ENCODE assay signal across 21 cellular contexts in genomic region chr15:34360298-34360697, GRCh38. TPM values are rescaled to one million over a fixed set of nuclear protein-coding genes. Genes with fewer than 3 reads are reported as not detected.
DNase-seq lines count a peak whose midpoint lies in the region; ATAC-seq and TF ChIP-seq lines count a peak whose summit lies in the region.
"Had no signal": no experiment of that assay in that cellular context is flagged by ENCODE, and none has a peak within 500 bp of the region (broad histone marks: within the 10 kb centered on the region; RNA-seq: fewer than 3 reads in every experiment).

No MANE protein-coding gene starts in this region.

- intact Hi-C loops in natural killer cell (cut with micrococcal nuclease) = no loop called here

- peak overlapping the region; percentile 93 for H3K27ac Mint-ChIP-seq in type B pancreatic cell
- H3K27ac Mint-ChIP-seq in natural killer cell = peak overlapping the region in 1 of 2 donors; percentile 19
- H3K27ac Mint-ChIP-seq: activated naive CD4-positive, alpha-beta T cell treated with anti-CD3 and anti-CD28 coated beads, Interleukin-2, amount 50 U/mL, for 24 hours; brain; CD8-positive, alpha-beta T cell; nephron had no signal

- no peak overlapping the region for H3K27ac ChIP-seq in RWPE1
- H3K27ac ChIP-seq: thoracic aorta had no signal

- DNase-seq in SIG-M5 treated with dmso at 0.1 percent for 504 hours (lab: John Stamatoyannopoulos, UW; ENCODE audit: unreplicated experiment) (peak; percentile 41), SIG-M5 (lab: John Stamatoyannopoulos, UW) (no peak), RWPE1 (ENCODE audit: low spot score) (peak; percentile 72), islet precursor cell (peak; percentile 95), type B pancreatic cell (ENCODE audit: extremely low spot score, unreplicated experiment) (no peak), HCEC 1CT (no peak), COR-L47 (lab: John Stamatoyannopoulos, UW) (no peak), natural killer cell (no peak)
- DNase-seq: activated CD4-positive, alpha-beta T cell treated with anti-CD3 and anti-CD28 coated beads for 4 hours; CD8-positive, alpha-beta T cell; GF-D8; KG1; left ventricle myocardium superior; NCI-H1417 treated with DMSO at 0.1 percent for 48 hours; NCI-H226; SHP77; T1000 had no signal

- CTCF ChIA-PET in RWPE1 (lab: Yijun Ruan, JAX) = interaction anchor here (1.2 to 1.3 kb wide), 2 partner anchors 8 to 17 kb away, joined by 3 to 4 read pairs; partner anchors contain the start of genes NOP10 and NUTM1

- peak overlapping the region; percentile 77 for H3K4me3 Mint-ChIP-seq in type B pancreatic cell
- no peak overlapping the region for H3K4me3 Mint-ChIP-seq in natural killer cell
- H3K4me3 Mint-ChIP-seq: activated naive CD4-positive, alpha-beta T cell treated with anti-CD3 and anti-CD28 coated beads, Interleukin-2, amount 50 U/mL, for 24 hours; CD8-positive, alpha-beta T cell; nephron had no signal

- H3K4me1 Mint-ChIP-seq in type B pancreatic cell (ENCODE audit: unreplicated experiment) (peaks cover 20% of the 10 kb centered on the region), natural killer cell (peaks cover 0 to 5% of the 10 kb centered on the region in 2 donors)

- peaks cover 26% of the 10 kb centered on the region for H3K36me3 Mint-ChIP-seq in type B pancreatic cell
- H3K36me3 Mint-ChIP-seq in natural killer cell = no peaks in the 10 kb centered on the region

- ATAC-seq in natural killer cell = no peak
- ATAC-seq: CD8-positive, alpha-beta T cell; left ventricle myocardium superior had no signal

- POLR2A ChIA-PET in RWPE1 (lab: Yijun Ruan, JAX; ENCODE audit: low non-redundant PET) = no interaction called here

- TF ChIP-seq CTCF in RWPE1 (conservative IDR thresholded peaks at IDR 0.05; ENCODE audit: low read depth) (no peak), type B pancreatic cell (conservative IDR thresholded peaks at IDR 0.05) (no peak), natural killer cell (IDR thresholded peaks at IDR 0.05) (no peak)

- H3K27me3 Mint-ChIP-seq in type B pancreatic cell = no peaks in the 10 kb centered on the region
- H3K27me3 Mint-ChIP-seq in natural killer cell (ENCODE audit: low read depth in 2 of 2) = no peaks in the 10 kb centered on the region
- H3K27me3 Mint-ChIP-seq: activated naive CD4-positive, alpha-beta T cell treated with anti-CD3 and anti-CD28 coated beads, Interleukin-2, amount 50 U/mL, for 24 hours; brain had no signal

- H3K9me3 Mint-ChIP-seq in type B pancreatic cell = no peaks in the 10 kb centered on the region
- H3K9me3 Mint-ChIP-seq in natural killer cell = no peaks in the 10 kb centered on the region
- H3K9me3 Mint-ChIP-seq: activated naive CD4-positive, alpha-beta T cell treated with anti-CD3 and anti-CD28 coated beads, Interleukin-2, amount 50 U/mL, for 24 hours; brain; CD8-positive, alpha-beta T cell; nephron had no signal

RNA-seq across cellular contexts. Expression of gene LPCAT4, which starts 6.7 kb away (rescaled TPM):
- total RNA-seq in type B pancreatic cell (ENCODE audit: low replicate concordance) (87.5 and 90.6 TPM in 2 replicates), natural killer cell (10 to 100 TPM; 42.1 to 50.1 (median 44.5) TPM)

RNA-seq across cellular contexts. Expression of gene NUTM1, which starts 17.2 kb away (rescaled TPM):
- total RNA-seq in type B pancreatic cell (ENCODE audit: low replicate concordance) (not detected in 2 replicates), natural killer cell (not detected)
- total RNA-seq: CD8-positive, alpha-beta T cell; left ventricle myocardium superior; thoracic aorta had no signal

RNA-seq across cellular contexts. Expression of gene NOP10, which starts 17.4 kb away (rescaled TPM):
- total RNA-seq in type B pancreatic cell (ENCODE audit: low replicate concordance) = 143 and 157 TPM in 2 replicates
- 10 to 100 TPM; 56.6 to 69.9 (median 56.7) TPM for total RNA-seq in natural killer cell

RNA-seq across cellular contexts. Expression of gene SLC12A6, which starts 22.7 kb away (rescaled TPM):
- total RNA-seq in type B pancreatic cell (ENCODE audit: low replicate concordance) = 14.5 and 15.0 TPM in 2 replicates
- total RNA-seq in natural killer cell = 10 to 100 TPM; 56.1 to 82.9 (median 79.5) TPM

Comparison
In these comparisons a context has a peak if more than half of its experiments do, and no peak if none do; other contexts are left out.
1. DNase-seq: peak in SIG-M5 treated with dmso at 0.1 percent for 504 hours (single experiment), RWPE1 (single experiment) and islet precursor cell (single experiment); none in SIG-M5 (single experiment), type B pancreatic cell (single experiment), HCEC 1CT (single experiment), COR-L47 (single experiment) and natural killer cell (single experiment).